ENCODE assay signal across 8 cellular contexts in the genomic region with DNA sequence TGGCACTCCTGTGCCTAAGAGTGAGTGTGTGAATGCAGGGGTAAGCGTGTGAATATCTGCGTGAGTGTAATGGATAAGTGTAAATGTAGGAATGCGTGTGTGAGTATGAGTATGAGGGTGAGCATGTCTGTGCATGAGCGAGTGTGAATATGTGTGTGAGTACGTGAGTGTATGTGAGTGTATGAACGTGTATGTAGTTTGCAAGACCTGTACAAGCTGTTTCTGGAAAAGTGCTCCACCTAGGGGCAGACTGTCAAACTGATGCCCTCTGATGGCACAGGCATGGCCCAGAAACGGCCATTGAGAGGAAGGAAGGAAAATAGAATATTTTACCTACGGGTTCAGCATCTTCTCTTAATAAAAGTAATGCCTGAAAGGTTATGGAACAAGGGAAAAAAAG. TPM values are rescaled to one million over a fixed set of nuclear protein-coding genes. Genes with fewer than 3 reads are reported as not detected.
A peak's percentile ranks its signal among the peaks of the same experiment; 100 is the strongest.
DNase-seq lines count a peak whose midpoint lies in the region; ATAC-seq and FAIRE-seq lines count a peak whose summit lies in the region.

No MANE protein-coding gene starts in this region.

- no peak overlapping the region for H3K9ac ChIP-seq in rectal smooth muscle tissue (ENCODE audit: low read length)

- CTCF ChIA-PET in activated naive CD4-positive, alpha-beta T cell treated with anti-CD3 and anti-CD28 coated beads for 36 hours (lab: Charles Lee): interaction anchor here (0.7 to 4.5 kb wide), 21 partner anchors 11 to 290 kb away, joined by 3 to 28 read pairs (median 6); a partner anchor contains a TSS

- H3K27ac Mint-ChIP-seq in activated naive CD4-positive, alpha-beta T cell treated with anti-CD3 and anti-CD28 coated beads for 36 hours: no peak overlapping the region

- H3K4me3 Mint-ChIP-seq in activated naive CD4-positive, alpha-beta T cell treated with anti-CD3 and anti-CD28 coated beads for 36 hours: no peak overlapping the region

- intact Hi-C loops in activated naive CD4-positive, alpha-beta T cell treated with anti-CD3 and anti-CD28 coated beads for 36 hours (cut with micrococcal nuclease): loop anchor here (1.0 kb wide), 4 partner anchors 86 to 289 kb away; no protein-coding TSS in a partner anchor
- intact Hi-C loops in head of caudate nucleus (cut with DNase I): no loop called here

- no peaks in the 10 kb centered on the region for H3K27me3 ChIP-seq in rectal smooth muscle tissue (ENCODE audit: control insufficient read depth, insufficient read depth, low read length)

- no peaks in the 10 kb centered on the region for H3K36me3 Mint-ChIP-seq in activated naive CD4-positive, alpha-beta T cell treated with anti-CD3 and anti-CD28 coated beads for 36 hours (ENCODE audit: low read depth)

- peak; percentile 70 for DNase-seq in EH (ENCODE audit: low read depth)
- DNase-seq in HTR-8/SVneo (ENCODE audit: insufficient read length, low spot score): peak; percentile 43
- peak; percentile 62 for DNase-seq in SK-N-DZ (ENCODE audit: low spot score)
- peak; percentile 88 for DNase-seq in activated naive CD4-positive, alpha-beta T cell treated with anti-CD3 and anti-CD28 coated beads for 36 hours
- DNase-seq in head of caudate nucleus: peak; percentile 41 to 94 (median 82)
- no peak for DNase-seq in amniotic stem cell (lab: John Stamatoyannopoulos, UW)

- no peaks in the 10 kb centered on the region for H3K36me3 ChIP-seq in rectal smooth muscle tissue (ENCODE audit: control insufficient read depth, insufficient read depth, low read length)

- no peak overlapping the region for H3K27ac ChIP-seq in rectal smooth muscle tissue (ENCODE audit: low read depth, low read length)

- FAIRE-seq in HTR-8/SVneo (lab: Jason Lieb, UNC): peak; percentile 89

- peak; percentile 99 for ATAC-seq in GM21515 (IDR thresholded peaks at IDR 0.05; ENCODE audit: unreplicated experiment)

- peak overlapping the region; percentile 40 for H3K4me3 ChIP-seq in rectal smooth muscle tissue (ENCODE audit: low read length)

- peaks cover 3% of the 10 kb centered on the region for H3K4me1 Mint-ChIP-seq in activated naive CD4-positive, alpha-beta T cell treated with anti-CD3 and anti-CD28 coated beads for 36 hours (ENCODE audit: low read depth)

- H3K4me1 ChIP-seq in rectal smooth muscle tissue (ENCODE audit: control insufficient read depth, insufficient read depth, low read length): no peaks in the 10 kb centered on the region

- H3K9me3 Mint-ChIP-seq in activated naive CD4-positive, alpha-beta T cell treated with anti-CD3 and anti-CD28 coated beads for 36 hours: peaks cover under 1% of the 10 kb centered on the region

- H3K27me3 Mint-ChIP-seq in activated naive CD4-positive, alpha-beta T cell treated with anti-CD3 and anti-CD28 coated beads for 36 hours (ENCODE audit: low read depth): peaks cover 5% of the 10 kb centered on the region

RNA-seq across cellular contexts. Expression of a gene that starts 24.4 kb away (rescaled TPM):
- polyA plus RNA-seq in SK-N-DZ (2014; cell fraction: cytosol; rRNA removed): 30.9 and 32.3 TPM in 2 replicates
- 29.1 and 29.7 TPM in 2 replicates for polyA plus RNA-seq in SK-N-DZ (2014; cell fraction: nucleus; rRNA removed)
- total RNA-seq in activated naive CD4-positive, alpha-beta T cell treated with anti-CD3 and anti-CD28 coated beads for 36 hours: 10 to 100 TPM; 11.9 to 12.1 TPM
